In the genomic region with DNA sequence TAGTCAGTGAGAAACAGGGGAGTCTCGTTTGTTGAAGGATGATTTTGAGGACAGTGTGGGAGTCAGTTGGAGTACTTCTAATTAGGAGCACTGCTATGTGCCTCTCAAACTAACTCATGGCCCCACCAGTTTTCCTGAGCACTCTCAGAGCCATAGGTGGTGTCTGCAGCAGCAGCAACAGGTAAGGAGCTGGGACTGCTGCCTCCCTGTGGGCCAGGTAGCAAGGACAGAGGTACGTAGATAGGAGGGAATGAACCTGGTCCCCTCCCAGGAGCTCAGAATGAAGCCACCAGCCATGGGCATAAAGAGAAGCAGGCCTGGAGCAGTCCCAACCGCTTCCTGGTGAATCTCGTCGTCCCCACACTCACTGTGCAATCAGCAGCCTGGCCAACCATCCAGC, we compare ENCODE assay signal across 25 cellular contexts.
"Had no signal": no experiment of that assay in that cellular context is flagged by ENCODE, and none has a peak within 500 bp of the region (broad histone marks: within the 10 kb centered on the region; RNA-seq: fewer than 3 reads in every experiment).

No MANE protein-coding gene starts in this region.

- H3K9me3 ChIP-seq: left ventricle myocardium inferior, ovary, right atrium auricular region, right lobe of liver, suprapubic skin, thoracic aorta, tibial artery, upper lobe of right lung had no signal

- ATAC-seq: natural killer cell, right lobe of liver, upper lobe of right lung had no signal

- H3K9me3 Mint-ChIP-seq: mesothelial cell of epicardium; natural killer cell; stimulated activated naive CD8-positive, alpha-beta T cell treated with anti-CD3 and anti-CD28 coated beads, Interleukin-15, Interleukin-2, amounts not matched to agents 100 ng/mL and 50 ng/mL, for 24 hours had no signal

- H3K27me3 ChIP-seq: ovary, right atrium auricular region, right lobe of liver, tibial artery had no signal

- H3K36me3 Mint-ChIP-seq: immature natural killer cell, mesothelial cell of epicardium, naive B cell, natural killer cell had no signal

- H3K4me3 ChIP-seq: left ventricle myocardium inferior, lung, ovary, right atrium auricular region, right lobe of liver, smooth muscle cell, suprapubic skin, thoracic aorta, tibial artery, upper lobe of right lung had no signal

- H3K4me3 Mint-ChIP-seq: immature natural killer cell; mesothelial cell of epicardium; naive B cell; natural killer cell; stimulated activated naive CD8-positive, alpha-beta T cell treated with anti-CD3 and anti-CD28 coated beads, Interleukin-15, Interleukin-2, amounts not matched to agents 100 ng/mL and 50 ng/mL, for 24 hours had no signal

- H3K36me3 ChIP-seq: left ventricle myocardium inferior, ovary, right atrium auricular region, right lobe of liver, suprapubic skin, thoracic aorta, tibial artery, upper lobe of right lung had no signal

- H3K27ac ChIP-seq: left ventricle myocardium inferior, ovary, right atrium auricular region, right lobe of liver, suprapubic skin, thoracic aorta, tibial artery, upper lobe of right lung had no signal

- DNase-seq: hippocampal formation; immature natural killer cell; kidney; left ventricle myocardium inferior; mesendoderm; naive B cell; natural killer cell; ovary; right lobe of liver; stimulated activated CD4-positive, alpha-beta T cell treated with anti-CD3 and anti-CD28 coated beads, Interleukin-12 subunit alpha, Interleukin-12 subunit beta, amount 100 ng/mL, for 4 hours; stimulated activated CD4-positive, alpha-beta T cell treated with anti-CD3 and anti-CD28 coated beads, Interleukin-15, amount 100 ng/mL, for 24 hours; stimulated activated CD4-positive, alpha-beta T cell treated with anti-CD3 and anti-CD28 coated beads, Interleukin-2, amount 100 ng/mL, for 24 hours; stimulated activated CD4-positive, alpha-beta T cell treated with anti-CD3 and anti-CD28 coated beads, Interleukin-4, amount 100 ng/mL, for 1 hour; stimulated activated naive CD4-positive, alpha-beta T cell; tibial artery; trophoblast cell; upper lobe of right lung had no signal

- H3K4me1 Mint-ChIP-seq: immature natural killer cell, naive B cell, natural killer cell had no signal

- H3K27ac Mint-ChIP-seq: immature natural killer cell; mesothelial cell of epicardium; naive B cell; natural killer cell; progenitor cell of endocrine pancreas; stimulated activated naive CD8-positive, alpha-beta T cell treated with anti-CD3 and anti-CD28 coated beads, Interleukin-15, Interleukin-2, amounts not matched to agents 100 ng/mL and 50 ng/mL, for 24 hours had no signal

- H3K4me1 ChIP-seq: left ventricle myocardium inferior, right atrium auricular region, right lobe of liver, suprapubic skin, tibial artery, upper lobe of right lung had no signal
